8 cellular contexts compared by ENCODE assay signal in genomic region chrX:115642895-115643530, GRCh38.
DNase-seq lines count a peak whose midpoint lies in the region; ATAC-seq lines count a peak whose summit lies in the region.

No MANE protein-coding gene starts in this region.

- no peaks in the 10 kb centered on the region for H3K9me3 Mint-ChIP-seq in immature natural killer cell

- H3K27ac ChIP-seq in GM23248: peak overlapping the region; percentile 50

- peaks cover 0 to 5% (median 3%) of the 10 kb centered on the region in 3 donors for H3K27me3 Mint-ChIP-seq in immature natural killer cell (ENCODE audit: low read depth in 3 of 3)

- H3K36me3 ChIP-seq in GM23248 (ENCODE audit: low read depth): peaks cover 4% of the 10 kb centered on the region; the same call in 1 of the 2 replicates

- peak overlapping the region; percentile 54 for H3K4me2 ChIP-seq in GM23248 (ENCODE audit: unreplicated experiment)

- H3K4me3 ChIP-seq in GM23248: no peak overlapping the region

- DNase-seq in DMS 273 treated with DMSO at 0.1 percent for 48 hours (lab: John Stamatoyannopoulos, UW) (peak; percentile 13), GM23248 (peak; percentile 48), NCI-H748 treated with DMSO at 0.1 percent for 48 hours (lab: John Stamatoyannopoulos, UW) (peak; percentile 14), astrocyte of the hippocampus (ENCODE audit: low read depth, low spot score) (peak; percentile 71), immature natural killer cell (peak; percentile 33 to 46 (median 39))
- DNase-seq in stimulated activated CD8-positive, alpha-beta memory T cell treated with anti-CD3 and anti-CD28 coated beads, Interleukin-12 subunit alpha, Interleukin-12 subunit beta, amount 100 ng/mL, for 1 hour (ENCODE audit: low read depth): peak; percentile 2
- no peak for DNase-seq in activated effector memory CD4-positive, alpha-beta T cell treated with Interleukin-2 at 50 U/mL for 16 hours

- peaks cover 8% of the 10 kb centered on the region for H3K4me1 ChIP-seq in GM23248 (ENCODE audit: insufficient read depth)

- H3K27ac Mint-ChIP-seq in immature natural killer cell: no peak overlapping the region

- H3K9ac ChIP-seq in GM23248: peak overlapping the region; percentile 64

- no peak for ATAC-seq in GM21381 (IDR thresholded peaks at IDR 0.05; ENCODE audit: unreplicated experiment)

- H3K36me3 Mint-ChIP-seq in immature natural killer cell: no peaks in the 10 kb centered on the region

- H3K79me2 ChIP-seq in GM23248 (ENCODE audit: insufficient read depth): no peaks in the 10 kb centered on the region

- H3K27me3 ChIP-seq in GM23248 (replicated peaks; ENCODE audit: insufficient read depth): no peaks in the 10 kb centered on the region

- in situ Hi-C loops in GM23248 (cut with MboI): no loop called here

- H3K4me1 Mint-ChIP-seq in immature natural killer cell: no peaks in the 10 kb centered on the region

- H3K4me3 Mint-ChIP-seq in immature natural killer cell: no peak overlapping the region

- H3F3A ChIP-seq in GM23248 (ENCODE audit: insufficient read depth): 0 out of 2 replicates have a peak, but pooled peaks cover 9% of the 10 kb centered on the region

- H4K20me1 ChIP-seq in GM23248 (ENCODE audit: insufficient read depth): no peaks in the 10 kb centered on the region

- H2AFZ ChIP-seq in GM23248: 0 out of 2 replicates have a peak overlapping the region, but pooled peaks have one; percentile 17

- H3K9me2 ChIP-seq in GM23248 (ENCODE audit: insufficient read depth): no peaks in the 10 kb centered on the region

- WGBS in GM23248 (ENCODE audit: low coverage in 1 of 2, low lambda C conversion rate in 2 of 2, missing lambda C conversion rate in 2 of 2), 2 experiments: 11 to 18% methylated on average over 5 of the region's 5 CpGs

- H3K9me3 ChIP-seq in GM23248 (ENCODE audit: low read depth): no peaks in the 10 kb centered on the region
